ENCODE assay signal across 22 cellular contexts in the genomic region with DNA sequence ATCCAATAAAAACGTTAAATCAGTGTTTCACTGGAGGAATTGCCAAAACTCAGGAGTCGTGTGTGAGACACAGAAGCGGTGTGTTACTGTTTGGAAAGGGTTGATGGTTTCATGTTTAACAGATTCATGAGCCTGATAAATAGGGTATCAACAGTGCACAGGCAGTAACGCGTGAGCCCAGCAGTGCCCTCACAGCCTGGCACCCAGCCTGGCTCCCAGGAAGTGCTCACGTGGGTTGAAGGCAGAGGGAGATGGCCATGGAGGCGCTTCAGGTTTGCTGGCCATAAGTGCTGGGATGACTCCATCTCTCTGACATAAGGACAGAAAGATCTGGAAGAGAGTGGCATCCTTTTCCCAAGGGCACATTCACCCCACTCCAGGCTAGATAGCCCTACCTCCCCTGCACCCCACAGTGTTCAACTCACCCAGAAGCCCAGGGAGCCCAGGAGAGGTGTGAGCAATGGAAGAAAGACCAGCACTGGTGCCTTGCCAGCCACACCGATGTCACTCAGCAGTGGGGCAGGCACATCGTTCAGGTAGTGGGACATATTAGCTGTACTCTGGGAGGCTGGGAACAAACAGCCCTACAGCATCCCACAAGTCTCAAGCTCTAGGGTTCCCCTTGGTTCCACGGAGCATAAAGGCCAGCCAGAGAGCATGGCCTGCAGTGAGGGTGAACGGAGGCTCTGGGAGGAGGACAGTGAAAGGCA.
"Had no signal": no experiment of that assay in that cellular context is flagged by ENCODE, and none has a peak within 500 bp of the region (broad histone marks: within the 10 kb centered on the region; RNA-seq: fewer than 3 reads in every experiment).

No MANE protein-coding gene starts in this region.

- H3K4me3 Mint-ChIP-seq: activated CD4-positive, alpha-beta memory T cell treated with anti-CD3 and anti-CD28 coated beads, Interleukin-2, amount 10 ng/mL, durations not matched to agents 7 days and 5 days; naive B cell; stimulated activated memory B cell treated with anti-CD40 and anti-IgM and Interleukin-4, amounts not matched to agents 10 μg/mL and 1 μg/mL and 100 μg/mL, for 72 hours; T-helper 17 cell; type B pancreatic cell had no signal

- ATAC-seq: left lung; stimulated activated memory B cell treated with anti-CD40 and anti-IgM and Interleukin-4, amounts not matched to agents 10 μg/mL and 1 μg/mL and 100 μg/mL, for 72 hours; T-helper 17 cell had no signal

- H3K27ac Mint-ChIP-seq: activated CD4-positive, alpha-beta memory T cell treated with anti-CD3 and anti-CD28 coated beads, Interleukin-2, amount 10 ng/mL, durations not matched to agents 7 days and 5 days; stimulated activated memory B cell treated with anti-CD40 and anti-IgM and Interleukin-4, amounts not matched to agents 10 μg/mL and 1 μg/mL and 100 μg/mL, for 72 hours; T-helper 17 cell; type B pancreatic cell had no signal

- H3K27ac ChIP-seq: brain microvascular endothelial cell, left lung, testis, vagina had no signal

- H3K4me1 Mint-ChIP-seq: activated CD4-positive, alpha-beta memory T cell treated with anti-CD3 and anti-CD28 coated beads, Interleukin-2, amount 10 ng/mL, durations not matched to agents 7 days and 5 days; naive B cell; stimulated activated memory B cell treated with anti-CD40 and anti-IgM and Interleukin-4, amounts not matched to agents 10 μg/mL and 1 μg/mL and 100 μg/mL, for 72 hours; T-helper 17 cell had no signal

- H3K36me3 Mint-ChIP-seq: naive B cell; stimulated activated memory B cell treated with anti-CD40 and anti-IgM and Interleukin-4, amounts not matched to agents 10 μg/mL and 1 μg/mL and 100 μg/mL, for 72 hours; type B pancreatic cell had no signal

- H3K27me3 ChIP-seq: brain microvascular endothelial cell, left lung, sigmoid colon, testis, vagina had no signal

- H3K4me1 ChIP-seq: vagina had no signal

- H3K9me3 ChIP-seq: left lung, sigmoid colon, testis, vagina had no signal

- H3K4me2 ChIP-seq: smooth muscle cell had no signal

- H3K27me3 Mint-ChIP-seq: naive B cell had no signal

- H3K36me3 ChIP-seq: brain microvascular endothelial cell, left lung, sigmoid colon, vagina had no signal

- H3K4me3 ChIP-seq: left lung, lung, sigmoid colon, smooth muscle cell, testis, vagina had no signal

- H3K9me3 Mint-ChIP-seq: activated CD4-positive, alpha-beta memory T cell treated with anti-CD3 and anti-CD28 coated beads, Interleukin-2, amount 10 ng/mL, durations not matched to agents 7 days and 5 days; naive B cell; stimulated activated memory B cell treated with anti-CD40 and anti-IgM and Interleukin-4, amounts not matched to agents 10 μg/mL and 1 μg/mL and 100 μg/mL, for 72 hours; type B pancreatic cell had no signal

- DNase-seq: activated CD4-positive, alpha-beta memory T cell treated with anti-CD3 and anti-CD28 coated beads, Interleukin-2, amount 10 ng/mL, durations not matched to agents 7 days and 5 days; activated CD4-positive, alpha-beta T cell treated with anti-CD3 and anti-CD28 coated beads for 48 hours; activated effector memory CD4-positive, alpha-beta T cell treated with anti-CD3 and anti-CD28 coated beads, Interleukin-2, amount 50 U/mL, for 16 hours; activated naive CD4-positive, alpha-beta T cell treated with anti-CD3 and anti-CD28 coated beads, Interleukin-2, amount 50 U/mL, for 16 hours; brain microvascular endothelial cell; caudate nucleus; dermis blood vessel endothelial cell; effector CD8-positive, alpha-beta T cell; erythroblast; foreskin fibroblast; left lung; naive B cell; retina; sigmoid colon; stimulated activated CD4-positive, alpha-beta T cell treated with anti-CD3 and anti-CD28 coated beads, Interleukin-15, amount 100 ng/mL, for 24 hours; T-helper 17 cell; testis had no signal
